1 cellular context compared by ENCODE assay signal in the genomic region with DNA sequence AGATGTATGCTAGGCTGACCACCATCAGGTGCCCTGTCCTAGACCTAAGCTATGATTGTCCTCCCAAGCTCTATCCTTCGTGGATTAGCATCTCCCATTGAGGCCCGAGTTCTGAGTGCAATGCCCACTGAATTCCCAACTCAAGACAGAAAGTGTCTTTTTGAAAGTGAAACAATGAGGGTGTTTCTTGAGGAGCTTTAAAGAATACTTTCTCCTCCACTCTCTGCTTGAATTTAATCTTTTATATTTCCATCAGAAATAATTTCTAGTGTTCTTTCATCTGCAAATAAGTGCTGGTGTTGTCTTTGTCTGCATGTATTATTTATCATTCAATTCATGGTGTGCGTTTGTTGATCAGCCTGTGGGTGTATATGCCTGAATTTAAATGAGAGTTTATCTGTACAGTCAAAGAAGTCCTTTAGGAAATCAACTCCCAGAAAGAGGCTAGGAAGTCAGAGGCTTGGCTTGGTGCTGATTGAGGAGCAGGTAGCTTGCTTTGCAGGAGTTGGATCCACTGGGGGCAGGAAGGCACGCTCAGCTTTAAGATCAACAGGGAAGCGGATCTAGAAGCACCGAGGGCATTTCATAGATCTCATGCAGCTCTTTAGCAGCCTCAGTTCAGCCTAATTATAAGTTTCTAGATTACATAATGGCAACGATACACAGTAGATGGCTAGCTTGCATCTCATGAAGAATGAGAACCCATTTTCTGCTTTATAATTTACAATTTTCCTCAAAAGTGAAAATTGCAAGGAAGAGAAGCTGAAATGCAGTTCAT.
TF ChIP-seq lines count a peak whose summit lies in the region.

No MANE protein-coding gene starts in this region.

TF ChIP-seq in HEK293, 187 proteins besides CTCF, POLR2A, EP300 and RAD21 (continued from another document):
- TF ChIP-seq, protein P1, sequence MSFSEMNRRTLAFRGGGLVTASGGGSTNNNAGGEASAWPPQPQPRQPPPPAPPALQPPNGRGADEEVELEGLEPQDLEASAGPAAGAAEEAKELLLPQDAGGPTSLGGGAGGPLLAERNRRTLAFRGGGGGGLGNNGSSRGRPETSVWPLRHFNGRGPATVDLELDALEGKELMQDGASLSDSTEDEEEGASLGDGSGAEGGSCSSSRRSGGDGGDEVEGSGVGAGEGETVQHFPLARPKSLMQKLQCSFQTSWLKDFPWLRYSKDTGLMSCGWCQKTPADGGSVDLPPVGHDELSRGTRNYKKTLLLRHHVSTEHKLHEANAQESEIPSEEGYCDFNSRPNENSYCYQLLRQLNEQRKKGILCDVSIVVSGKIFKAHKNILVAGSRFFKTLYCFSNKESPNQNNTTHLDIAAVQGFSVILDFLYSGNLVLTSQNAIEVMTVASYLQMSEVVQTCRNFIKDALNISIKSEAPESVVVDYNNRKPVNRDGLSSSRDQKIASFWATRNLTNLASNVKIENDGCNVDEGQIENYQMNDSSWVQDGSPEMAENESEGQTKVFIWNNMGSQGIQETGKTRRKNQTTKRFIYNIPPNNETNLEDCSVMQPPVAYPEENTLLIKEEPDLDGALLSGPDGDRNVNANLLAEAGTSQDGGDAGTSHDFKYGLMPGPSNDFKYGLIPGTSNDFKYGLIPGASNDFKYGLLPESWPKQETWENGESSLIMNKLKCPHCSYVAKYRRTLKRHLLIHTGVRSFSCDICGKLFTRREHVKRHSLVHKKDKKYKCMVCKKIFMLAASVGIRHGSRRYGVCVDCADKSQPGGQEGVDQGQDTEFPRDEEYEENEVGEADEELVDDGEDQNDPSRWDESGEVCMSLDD (tag by site-specific recombination; IDR thresholded peaks at IDR 0.05): no peak
